ENCODE assay signal across 1 cellular context in the genomic region with DNA sequence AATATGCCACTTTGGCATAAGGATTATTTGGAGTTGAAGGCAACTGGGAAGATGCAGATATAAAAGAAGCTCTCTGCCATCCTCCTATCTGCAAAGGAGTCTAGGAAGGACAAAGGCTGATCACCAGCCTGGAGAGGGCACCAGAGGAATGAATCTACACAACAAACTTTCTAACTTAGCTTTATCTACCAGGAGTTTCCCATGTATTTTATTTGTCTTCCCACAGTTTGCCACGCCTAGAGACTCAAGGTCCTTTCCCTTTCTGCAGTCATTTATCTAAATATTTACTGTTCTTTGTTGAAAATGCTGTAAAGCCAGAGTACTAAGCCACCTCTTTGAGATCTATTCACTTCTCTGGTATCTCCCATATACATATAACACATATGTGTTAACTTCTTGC.
TF ChIP-seq lines count a peak whose summit lies in the region.

No MANE protein-coding gene starts in this region.

TF ChIP-seq in HepG2, 621 proteins besides CTCF, POLR2A, EP300 and RAD21 (continued from another document):
- TF ChIP-seq, protein P1, sequence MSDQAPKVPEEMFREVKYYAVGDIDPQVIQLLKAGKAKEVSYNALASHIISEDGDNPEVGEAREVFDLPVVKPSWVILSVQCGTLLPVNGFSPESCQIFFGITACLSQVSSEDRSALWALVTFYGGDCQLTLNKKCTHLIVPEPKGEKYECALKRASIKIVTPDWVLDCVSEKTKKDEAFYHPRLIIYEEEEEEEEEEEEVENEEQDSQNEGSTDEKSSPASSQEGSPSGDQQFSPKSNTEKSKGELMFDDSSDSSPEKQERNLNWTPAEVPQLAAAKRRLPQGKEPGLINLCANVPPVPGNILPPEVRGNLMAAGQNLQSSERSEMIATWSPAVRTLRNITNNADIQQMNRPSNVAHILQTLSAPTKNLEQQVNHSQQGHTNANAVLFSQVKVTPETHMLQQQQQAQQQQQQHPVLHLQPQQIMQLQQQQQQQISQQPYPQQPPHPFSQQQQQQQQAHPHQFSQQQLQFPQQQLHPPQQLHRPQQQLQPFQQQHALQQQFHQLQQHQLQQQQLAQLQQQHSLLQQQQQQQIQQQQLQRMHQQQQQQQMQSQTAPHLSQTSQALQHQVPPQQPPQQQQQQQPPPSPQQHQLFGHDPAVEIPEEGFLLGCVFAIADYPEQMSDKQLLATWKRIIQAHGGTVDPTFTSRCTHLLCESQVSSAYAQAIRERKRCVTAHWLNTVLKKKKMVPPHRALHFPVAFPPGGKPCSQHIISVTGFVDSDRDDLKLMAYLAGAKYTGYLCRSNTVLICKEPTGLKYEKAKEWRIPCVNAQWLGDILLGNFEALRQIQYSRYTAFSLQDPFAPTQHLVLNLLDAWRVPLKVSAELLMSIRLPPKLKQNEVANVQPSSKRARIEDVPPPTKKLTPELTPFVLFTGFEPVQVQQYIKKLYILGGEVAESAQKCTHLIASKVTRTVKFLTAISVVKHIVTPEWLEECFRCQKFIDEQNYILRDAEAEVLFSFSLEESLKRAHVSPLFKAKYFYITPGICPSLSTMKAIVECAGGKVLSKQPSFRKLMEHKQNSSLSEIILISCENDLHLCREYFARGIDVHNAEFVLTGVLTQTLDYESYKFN (CRISPR knock-in tag; conservative IDR thresholded peaks at IDR 0.05): peak; percentile 61
- TF ChIP-seq MBD4 (IDR thresholded peaks at IDR 0.05; ENCODE audit: borderline replicate concordance, low read length): no peak
